22 cellular contexts compared by ENCODE assay signal in the genomic region with DNA sequence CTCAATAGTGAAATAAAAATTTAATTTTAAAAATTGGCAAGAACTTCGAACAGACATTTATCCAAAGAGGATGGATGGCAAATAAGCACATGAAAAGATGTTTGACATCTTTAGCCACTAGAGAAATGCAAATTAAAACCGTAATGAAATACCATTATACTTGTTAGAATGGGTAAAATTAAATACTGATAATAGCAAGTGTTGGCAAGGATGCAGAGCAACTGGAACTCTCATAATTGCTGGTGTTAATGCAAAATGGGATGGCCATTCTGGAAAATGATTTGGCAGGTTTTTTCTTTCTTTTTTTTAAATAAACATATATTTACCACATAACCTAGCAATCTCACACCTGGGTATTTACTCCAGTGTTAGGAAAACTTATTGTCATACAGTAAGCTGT. TPM values are rescaled to one million over a fixed set of nuclear protein-coding genes. Genes with fewer than 3 reads are reported as not detected.
DNase-seq lines count a peak whose midpoint lies in the region; ATAC-seq, FAIRE-seq and TF ChIP-seq lines count a peak whose summit lies in the region.
"Had no signal": no experiment of that assay in that cellular context is flagged by ENCODE, and none has a peak within 500 bp of the region (broad histone marks: within the 10 kb centered on the region; RNA-seq: fewer than 3 reads in every experiment).

No MANE protein-coding gene starts in this region.

- no peak for FAIRE-seq in A549 (lab: Jason Lieb, UNC)
- no peak for FAIRE-seq in K562 (lab: Jason Lieb, UNC)
- peak; percentile 34 for FAIRE-seq in keratinocyte (lab: Jason Lieb, UNC)
- FAIRE-seq: A204.1, G401.6, GM12891, GM18507 had no signal

- no peak for DNase-seq in A549 (ENCODE audit: low read depth in 1 of 2, low spot score in 1 of 2)
- DNase-seq in CD4-positive, CD25-positive, alpha-beta regulatory T cell: no peak
- DNase-seq in K562 (ENCODE audit: extremely low read depth in 1 of 4, low spot score in 3 of 4): no peak
- DNase-seq in keratinocyte (ENCODE audit: low read depth, low spot score): no peak
- DNase-seq in left ventricle myocardium superior: no peak
- DNase-seq in GM13977 (ENCODE audit: low spot score): no peak
- no peak for DNase-seq in activated effector memory CD4-positive, alpha-beta T cell treated with anti-CD3 and anti-CD28 coated beads, Interleukin-2, amount 50 U/mL, for 16 hours
- DNase-seq: 8988T; AML-193; Caco-2; Calu3; CD8-positive, alpha-beta T cell; DMS79 treated with DMSO at 0.1 percent for 48 hours; GF-D8 had no signal

- in situ Hi-C loops in K562 (cut with MboI) (no loop called here), GM13977 (cut with MboI; ENCODE audit: low pct_unique_long_range_greater_than_20kb, low sequenced_read_pairs, unreplicated experiment) (no loop called here)

- peaks cover 23 to 82% (median 50%) of the 10 kb centered on the region in 4 donors for H3K4me1 Mint-ChIP-seq in CD4-positive, CD25-positive, alpha-beta regulatory T cell

- H3K9ac ChIP-seq in K562 (ENCODE audit: insufficient read depth in 1 of 2, low read depth in 2 of 2, low read length in 2 of 2): no peak overlapping the region
- no peak overlapping the region for H3K9ac ChIP-seq in keratinocyte (ENCODE audit: control insufficient read depth, extremely low read depth, insufficient read depth, low read length)
- H3K9ac ChIP-seq: BLaER1 treated with 17β-estradiol and CSF1 and Interleukin-3, amounts not matched to agents 10 nM and 100 nM had no signal

- H3K9me1 ChIP-seq in K562 (ENCODE audit: control insufficient read depth, insufficient read depth, low read length) (no peaks in the 10 kb centered on the region), keratinocyte (ENCODE audit: control insufficient read depth, extremely low read depth, insufficient read depth, low read length) (peaks cover 2% of the 10 kb centered on the region)

- CTCF ChIA-PET in A549 (lab: Yijun Ruan, JAX): no interaction called here
- CTCF ChIA-PET in K562 (lab: Yijun Ruan, JAX; ENCODE audit: low intra/inter-chr PET ratio): no interaction called here

- POLR2A ChIA-PET in A549 (lab: Yijun Ruan, JAX) (no interaction called here), K562 (lab: Yijun Ruan, JAX) (no interaction called here)

- H4K20me1 ChIP-seq in K562 (replicated peaks; ENCODE audit: control insufficient read depth, insufficient read depth, low read length) (no peaks in the 10 kb centered on the region), keratinocyte (ENCODE audit: control insufficient read depth, extremely low read depth, insufficient read depth, low read length) (no peaks in the 10 kb centered on the region)

- no peak for TF ChIP-seq RAD21 in A549 (conservative IDR thresholded peaks at IDR 0.05 in 1 of 2, IDR thresholded peaks at IDR 0.05 in 1 of 2)
- no peak for TF ChIP-seq RAD21 in K562 (CRISPR knock-in tag; conservative IDR thresholded peaks at IDR 0.05 in 1 of 2, IDR thresholded peaks at IDR 0.05 in 1 of 2)

- peaks cover 12% of the 10 kb centered on the region for H3K36me3 Mint-ChIP-seq in CD4-positive, CD25-positive, alpha-beta regulatory T cell

- no peak overlapping the region for H3K27ac ChIP-seq in A549
- H3K27ac ChIP-seq in CD4-positive, CD25-positive, alpha-beta regulatory T cell (ENCODE audit: insufficient read depth, low read length, poor library complexity, severe bottlenecking): peak overlapping the region; percentile 9
- no peak overlapping the region for H3K27ac ChIP-seq in K562 (ENCODE audit: extremely low read depth, low read depth, low read length)
- no peak overlapping the region for H3K27ac ChIP-seq in keratinocyte (ENCODE audit: control insufficient read depth, insufficient read depth, low read length)
- H3K27ac ChIP-seq: BLaER1 treated with 17β-estradiol and CSF1 and Interleukin-3, amounts not matched to agents 10 nM and 100 nM; C4-2B had no signal

- dilution Hi-C loops in keratinocyte (cut with MboI; ENCODE audit: extremely low pct_ligation_motif_present, low sequenced_read_pairs): no loop called here

- 26% methylated on average over 2 of the region's 2 CpGs for WGBS in A549 (ENCODE audit: missing lambda C conversion rate)
- 8% methylated on average over 2 of the region's 2 CpGs for WGBS in K562 (ENCODE audit: insufficient coverage, low coverage, missing lambda C conversion rate)

- H3K9me3 ChIP-seq in A549 (no peaks in the 10 kb centered on the region; the same call in 2 of the 3 replicates), K562 (replicated peaks; ENCODE audit: control insufficient read depth, insufficient read depth, low read depth, low read length) (no peaks in the 10 kb centered on the region; the same call in 1 of the 2 replicates), keratinocyte (ENCODE audit: control insufficient read depth, low read depth, low read length) (no peaks in the 10 kb centered on the region)
- no peaks in the 10 kb centered on the region for H3K9me3 ChIP-seq in CD4-positive, CD25-positive, alpha-beta regulatory T cell (ENCODE audit: control insufficient read depth in 2 of 2, low read length in 2 of 2)
- H3K9me3 ChIP-seq: Caco-2 had no signal

- no peak overlapping the region for H2AFZ ChIP-seq in K562 (ENCODE audit: low read depth, low read length)
- no peak overlapping the region for H2AFZ ChIP-seq in keratinocyte (ENCODE audit: control insufficient read depth, low read length)

- H3K9me3 Mint-ChIP-seq in CD4-positive, CD25-positive, alpha-beta regulatory T cell: peaks cover 0 to 7% (median 3%) of the 10 kb centered on the region in 7 donors

- no peak overlapping the region for H3K4me2 ChIP-seq in A549
- no peak overlapping the region for H3K4me2 ChIP-seq in K562 (ENCODE audit: insufficient read depth, low read length)
- no peak overlapping the region for H3K4me2 ChIP-seq in keratinocyte (ENCODE audit: control insufficient read depth, extremely low read depth, insufficient read depth, low read depth, low read length)
- H3K4me2 ChIP-seq: BLaER1 treated with 17β-estradiol and CSF1 and Interleukin-3, amounts not matched to agents 10 nM and 100 nM had no signal

- no peak overlapping the region for H3K4me3 Mint-ChIP-seq in CD4-positive, CD25-positive, alpha-beta regulatory T cell
- H3K4me3 Mint-ChIP-seq: B cell; CD8-positive, alpha-beta T cell had no signal

- no peak overlapping the region for H3K4me3 ChIP-seq in A549
- no peak overlapping the region for H3K4me3 ChIP-seq in CD4-positive, CD25-positive, alpha-beta regulatory T cell (ENCODE audit: low read depth, low read length)
- H3K4me3 ChIP-seq in K562: no peak overlapping the region
- no peak overlapping the region for H3K4me3 ChIP-seq in keratinocyte (ENCODE audit: control insufficient read depth in 2 of 3, extremely low read depth in 1 of 3, insufficient read depth in 2 of 3, low read depth in 1 of 3, low read length in 3 of 3)
- H3K4me3 ChIP-seq: BLaER1 treated with 17β-estradiol and CSF1 and Interleukin-3, amounts not matched to agents 10 nM and 100 nM had no signal

- no peaks in the 10 kb centered on the region for H3K27me3 ChIP-seq in CD4-positive, CD25-positive, alpha-beta regulatory T cell (ENCODE audit: control insufficient read depth, insufficient read depth, low read length)
- H3K27me3 ChIP-seq in K562 (ENCODE audit: control insufficient read depth in 2 of 2, insufficient read depth in 2 of 2, low read length in 2 of 2): no peaks in the 10 kb centered on the region
- no peaks in the 10 kb centered on the region for H3K27me3 ChIP-seq in keratinocyte (ENCODE audit: control insufficient read depth, extremely low read depth, insufficient read depth, low read length)
- H3K27me3 ChIP-seq: BLaER1 treated with 17β-estradiol and CSF1 and Interleukin-3, amounts not matched to agents 10 nM and 100 nM had no signal

- TF ChIP-seq POLR2A in A549 (IDR thresholded peaks at IDR 0.05; ENCODE audit: low read length) (no peak), K562 (conservative IDR thresholded peaks at IDR 0.05) (no peak)

- H3K27ac Mint-ChIP-seq in CD4-positive, CD25-positive, alpha-beta regulatory T cell: no peak overlapping the region
- H3K27ac Mint-ChIP-seq: B cell had no signal

- H3K27me3 Mint-ChIP-seq in CD4-positive, CD25-positive, alpha-beta regulatory T cell: no peaks in the 10 kb centered on the region
- H3K27me3 Mint-ChIP-seq: B cell had no signal

- intact Hi-C loops in K562 (cut with micrococcal nuclease): no loop called here
- intact Hi-C loops in left ventricle myocardium superior (cut with micrococcal nuclease): no loop called here

- no peaks in the 10 kb centered on the region for H3K79me2 ChIP-seq in K562 (ENCODE audit: control insufficient read depth, insufficient read depth, low read length)
- peaks cover 6% of the 10 kb centered on the region for H3K79me2 ChIP-seq in keratinocyte (ENCODE audit: control insufficient read depth, insufficient read depth, low read length)

- no peaks in the 10 kb centered on the region for H3K4me1 ChIP-seq in A549
- H3K4me1 ChIP-seq in CD4-positive, CD25-positive, alpha-beta regulatory T cell (ENCODE audit: control insufficient read depth, insufficient read depth, low read length, poor library complexity, severe bottlenecking): peaks cover 4% of the 10 kb centered on the region
- no peaks in the 10 kb centered on the region for H3K4me1 ChIP-seq in K562 (replicated peaks in 1 of 2; ENCODE audit: control insufficient read depth in 2 of 2, insufficient read depth in 2 of 2, low read length in 2 of 2)
- H3K4me1 ChIP-seq in keratinocyte (ENCODE audit: control insufficient read depth, extremely low read depth, insufficient read depth, low read length): peaks cover 16% of the 10 kb centered on the region

- TF ChIP-seq CTCF in A549 (IDR thresholded peaks at IDR 0.05) (no peak), K562 (IDR thresholded peaks at IDR 0.05 in 2 of 3, conservative IDR thresholded peaks at IDR 0.05 in 1 of 3; ENCODE audit: insufficient read depth in 2 of 3, low read depth in 1 of 3, low read length in 3 of 3) (no peak), keratinocyte (optimal IDR thresholded peaks at IDR 0.05 in 1 of 3, IDR thresholded peaks at IDR 0.05 in 1 of 3, conservative IDR thresholded peaks at IDR 0.05 in 1 of 3; ENCODE audit: extremely low read depth in 1 of 3, insufficient read depth in 2 of 3, low read length in 3 of 3) (no peak), GM13977 (IDR thresholded peaks at IDR 0.05; ENCODE audit: extremely low read depth, insufficient read depth, missing control alignments) (no peak)

- ATAC-seq in A549 (no peak), K562 (no peak), left ventricle myocardium superior (no peak), GM19328 (IDR thresholded peaks at IDR 0.05; ENCODE audit: unreplicated experiment) (no peak)
- no peak for ATAC-seq in CD4-positive, CD25-positive, alpha-beta regulatory T cell (ENCODE audit: low read depth in 2 of 2)
- ATAC-seq: CD8-positive, alpha-beta T cell had no signal

- H3K36me3 ChIP-seq in CD4-positive, CD25-positive, alpha-beta regulatory T cell (ENCODE audit: control insufficient read depth, insufficient read depth, low read length): no peaks in the 10 kb centered on the region
- no peaks in the 10 kb centered on the region for H3K36me3 ChIP-seq in K562 (ENCODE audit: control insufficient read depth, insufficient read depth, low read length)
- no peaks in the 10 kb centered on the region for H3K36me3 ChIP-seq in keratinocyte (ENCODE audit: control insufficient read depth in 2 of 2, extremely low read depth in 1 of 2, insufficient read depth in 2 of 2, low read length in 2 of 2)
- H3K36me3 ChIP-seq: BLaER1 treated with 17β-estradiol and CSF1 and Interleukin-3, amounts not matched to agents 10 nM and 100 nM had no signal

- no TSS peak for BruUV-seq in K562 (replicated peaks; lab: Mats Ljungman, UMichigan)

- no peak for TF ChIP-seq EP300 in A549 (IDR thresholded peaks at IDR 0.05)
- TF ChIP-seq EP300 in K562 (IDR thresholded peaks at IDR 0.05; ENCODE audit: low read length): no peak

RNA-seq across cellular contexts. Expression of a gene that starts 51.7 kb away (rescaled TPM):
- polyA plus RNA-seq in A549 (2011; rRNA removed): 4.9 and 6.2 TPM in 2 replicates
- 1.4 and 1.7 TPM in 2 replicates for polyA plus RNA-seq in A549 (2012; cell fraction: cytosol; rRNA removed)
- polyA plus RNA-seq in A549 (2012; cell fraction: nucleus; rRNA removed): 1.1 and 2.3 TPM in 2 replicates
- 4.3 to 5.7 TPM (median 4.9 TPM) in 3 replicates for polyA plus RNA-seq in A549 (2017; fragmentation: RNase III; extraction: RNeasy Plus Mini Kit Qiagen cat#74134 plus additional on column Dnase treatment)
- 5.3 and 5.4 TPM in 2 replicates for polyA minus RNA-seq in A549 (2011; rRNA and poly(A)+ RNA removed)
- total RNA-seq in CD4-positive, CD25-positive, alpha-beta regulatory T cell: 91.4 TPM
- 10 to 100 TPM; 35.4 to 60.2 (median 49.7) TPM for polyA plus RNA-seq in CD4-positive, CD25-positive, alpha-beta regulatory T cell
- 21.7 and 41.3 TPM in 2 replicates for total RNA-seq in K562 (2011; cell fraction: chromatin; rRNA removed; ENCODE audit: low replicate concordance)
- 8.5 and 10.9 TPM in 2 replicates for total RNA-seq in K562 (2011; cell fraction: nucleolus; rRNA removed)
- 15.7 and 21.5 TPM in 2 replicates for total RNA-seq in K562 (2011; cell fraction: nucleoplasm; rRNA removed)
- total RNA-seq in K562 (2014; rRNA removed): 4.4 and 5.4 TPM in 2 replicates
- total RNA-seq in K562 (2014; rRNA removed; fragmentation: Illumina TruSeq; extraction: Trizol): 8.2 and 9.0 TPM in 2 replicates
- 6.9 and 7.6 TPM in 2 replicates for total RNA-seq in K562 (2015; rRNA removed; fragmentation: Illumina TruSeq; extraction: Trizol)
- 10.8 and 12.2 TPM in 2 replicates for total RNA-seq in K562 (2021)
- 12.1 and 13.1 TPM in 2 replicates for polyA plus RNA-seq in K562 (2011; rRNA removed)
- 5.0 and 9.1 TPM in 2 replicates for polyA plus RNA-seq in K562 (2011; cell fraction: cytosol; rRNA removed)
- 19.0 and 25.7 TPM in 2 replicates for polyA plus RNA-seq in K562 (2011; cell fraction: nucleus; rRNA removed)
- 5.5 and 8.2 TPM in 2 replicates for polyA plus RNA-seq in K562 (2012)
- polyA plus RNA-seq in K562 (2014; fragmentation: Illumina TruSeq; extraction: Trizol): 8.8 and 9.5 TPM in 2 replicates
- 1 to 10 TPM; 1.8 to 2.0 TPM for polyA plus RNA-seq in K562 (2014; fragmentation: Nextera tagmentation; extraction: Ambion mirVana)
- polyA plus RNA-seq in K562 (2014; rRNA removed): 7.0 and 7.5 TPM in 2 replicates
- 27.0 and 32.0 TPM in 2 replicates for polyA minus RNA-seq in K562 (2011; rRNA and poly(A)+ RNA removed)
- polyA minus RNA-seq in K562 (2011; cell fraction: cytosol; rRNA and poly(A)+ RNA removed): 7.3 and 7.5 TPM in 2 replicates
- polyA minus RNA-seq in K562 (2011; cell fraction: nucleus; rRNA and poly(A)+ RNA removed): 18.7 and 32.4 TPM in 2 replicates
- 24.8 to 26.6 TPM (median 26.3 TPM) in 3 replicates for polyA plus RNA-seq in keratinocyte
- 10.8 TPM for polyA plus RNA-seq in keratinocyte (2011; ENCODE audit: low read depth)
- polyA plus RNA-seq in keratinocyte (2011; cell fraction: cytosol; rRNA removed): 12.7 and 23.9 TPM in 2 replicates
- polyA plus RNA-seq in keratinocyte (2011; cell fraction: nucleus; rRNA removed): 40.0 and 44.5 TPM in 2 replicates
- polyA plus RNA-seq in keratinocyte (2012; ENCODE audit: low replicate concordance): 18.3 and 18.8 TPM in 2 replicates
- polyA minus RNA-seq in keratinocyte: 19.3 to 59.5 TPM (median 46.1 TPM) in 3 replicates
- polyA minus RNA-seq in keratinocyte (2011; cell fraction: cytosol; rRNA and poly(A)+ RNA removed): 14.4 TPM
- 48.5 and 93.5 TPM in 2 replicates for polyA minus RNA-seq in keratinocyte (2011; cell fraction: nucleus; rRNA and poly(A)+ RNA removed)
- 61.9 TPM for total RNA-seq in left ventricle myocardium superior

RNA-seq across cellular contexts. Expression of a gene that starts 53.7 kb away (rescaled TPM):
- polyA plus RNA-seq in A549 (2011; rRNA removed) (2.4 TPM in 2 replicates), A549 (2017; fragmentation: RNase III; extraction: RNeasy Plus Mini Kit Qiagen cat#74134 plus additional on column Dnase treatment) (2.6 to 3.0 TPM (median 2.8 TPM) in 3 replicates), K562 (2011; rRNA removed) (6.1 and 7.0 TPM in 2 replicates), K562 (2014; fragmentation: Illumina TruSeq; extraction: Trizol) (8.9 and 9.4 TPM in 2 replicates), K562 (2014; fragmentation: Nextera tagmentation; extraction: Ambion mirVana) (1 to 10 TPM; 2.4 to 4.3 TPM), K562 (2014; rRNA removed) (10.6 and 10.9 TPM in 2 replicates), keratinocyte (0.89 to 1.8 TPM (median 1.0 TPM) in 3 replicates)
- 0.79 and 0.98 TPM in 2 replicates for polyA plus RNA-seq in A549 (2012; cell fraction: cytosol; rRNA removed)
- polyA plus RNA-seq in A549 (2012; cell fraction: nucleus; rRNA removed): 0.13 and 0.34 TPM in 2 replicates
- 0.21 and 0.29 TPM in 2 replicates for polyA minus RNA-seq in A549 (2011; rRNA and poly(A)+ RNA removed)
- total RNA-seq in CD4-positive, CD25-positive, alpha-beta regulatory T cell: 9.0 TPM
- polyA plus RNA-seq in CD4-positive, CD25-positive, alpha-beta regulatory T cell: 1 to 10 TPM; 1.8 to 3.4 (median 2.3) TPM
- 1.1 and 3.9 TPM in 2 replicates for total RNA-seq in K562 (2011; cell fraction: chromatin; rRNA removed; ENCODE audit: low replicate concordance)
- total RNA-seq in K562 (2011; cell fraction: nucleolus; rRNA removed): 0.92 and 1.0 TPM in 2 replicates
- 2.2 and 2.9 TPM in 2 replicates for total RNA-seq in K562 (2011; cell fraction: nucleoplasm; rRNA removed)
- total RNA-seq in K562 (2014; rRNA removed) (6.5 and 7.1 TPM in 2 replicates), K562 (2014; rRNA removed; fragmentation: Illumina TruSeq; extraction: Trizol) (7.2 and 8.0 TPM in 2 replicates), K562 (2015; rRNA removed; fragmentation: Illumina TruSeq; extraction: Trizol) (3.8 and 4.3 TPM in 2 replicates), K562 (2021) (5.2 and 5.4 TPM in 2 replicates), left ventricle myocardium superior (1.6 TPM)
- polyA plus RNA-seq in K562 (2011; cell fraction: cytosol; rRNA removed): 1.6 and 3.2 TPM in 2 replicates
- polyA plus RNA-seq in K562 (2011; cell fraction: nucleus; rRNA removed): 0.91 and 1.6 TPM in 2 replicates
- polyA plus RNA-seq in K562 (2012): 3.6 and 6.1 TPM in 2 replicates
- polyA minus RNA-seq in K562 (2011; rRNA and poly(A)+ RNA removed): 3.3 and 4.4 TPM in 2 replicates
- polyA minus RNA-seq in K562 (2011; cell fraction: cytosol; rRNA and poly(A)+ RNA removed): 0.64 and 1.5 TPM in 2 replicates
- polyA minus RNA-seq in K562 (2011; cell fraction: nucleus; rRNA and poly(A)+ RNA removed): 0.54 and 1.4 TPM in 2 replicates
- polyA plus RNA-seq in keratinocyte (2011; ENCODE audit: low read depth): 0.72 TPM
- 1.3 and 2.1 TPM in 2 replicates for polyA plus RNA-seq in keratinocyte (2011; cell fraction: cytosol; rRNA removed)
- polyA plus RNA-seq in keratinocyte (2011; cell fraction: nucleus; rRNA removed): 0.83 and 1.3 TPM in 2 replicates
- 1.1 TPM in 2 replicates for polyA plus RNA-seq in keratinocyte (2012; ENCODE audit: low replicate concordance)
- polyA minus RNA-seq in keratinocyte: 1.0 TPM in 1 of 3 replicates, not detected in the others
- not detected for polyA minus RNA-seq in keratinocyte (2011; cell fraction: cytosol; rRNA and poly(A)+ RNA removed)
- not detected in 2 replicates for polyA minus RNA-seq in keratinocyte (2011; cell fraction: nucleus; rRNA and poly(A)+ RNA removed)
- total RNA-seq: Caco-2, Calu3 had no signal
